In genomic region chr2:149464396-149464795, GRCh38 we compare ENCODE assay signal across 29 cellular contexts.
"Had no signal": no experiment of that assay in that cellular context is flagged by ENCODE, and none has a peak within 500 bp of the region (broad histone marks: within the 10 kb centered on the region; RNA-seq: fewer than 3 reads in every experiment).

No MANE protein-coding gene starts in this region.

- H3K27me3 ChIP-seq: neural progenitor cell, ovary, right lobe of liver, sigmoid colon, spleen, suprapubic skin, testis, tibial artery, transverse colon, upper lobe of left lung, vagina had no signal

- H3K36me3 Mint-ChIP-seq: natural killer cell had no signal

- H3K27ac ChIP-seq: neural progenitor cell, ovary, parathyroid adenoma, psoas muscle, right lobe of liver, sigmoid colon, spleen, suprapubic skin, testis, tibial artery, transverse colon, upper lobe of left lung, vagina had no signal

- H3K27me3 Mint-ChIP-seq: progenitor cell of endocrine pancreas; stimulated activated naive CD8-positive, alpha-beta T cell treated with anti-CD3 and anti-CD28 coated beads, Interleukin-15, amount 100 ng/mL, for 72 hours had no signal

- DNase-seq: natural killer cell; occipital lobe; ovary; posterior cingulate gyrus; psoas muscle; right cardiac atrium; right lobe of liver; sigmoid colon; small intestine; spleen; stimulated activated CD4-positive, alpha-beta T cell treated with anti-CD3 and anti-CD28 coated beads, Interleukin-12 subunit alpha, Interleukin-12 subunit beta, amount 100 ng/mL, for 4 hours; stimulated activated CD4-positive, alpha-beta T cell treated with anti-CD3 and anti-CD28 coated beads, Interleukin-4, amount 100 ng/mL, for 1 hour; stimulated activated CD4-positive, alpha-beta T cell treated with anti-CD3 and anti-CD28 coated beads, Interleukin-4, amount 100 ng/mL, for 4 hours; stimulated activated CD8-positive, alpha-beta memory T cell treated with anti-CD3 and anti-CD28 coated beads, Interleukin-4, amount 100 ng/mL, for 48 hours; stimulated activated naive CD4-positive, alpha-beta T cell; stimulated activated naive CD8-positive, alpha-beta T cell treated with anti-CD3 and anti-CD28 coated beads, Interleukin-15, amount 100 ng/mL, for 72 hours; stimulated activated naive CD8-positive, alpha-beta T cell treated with anti-CD3 and anti-CD28 coated beads, Interleukin-15, Interleukin-2, amounts not matched to agents 100 U/mL and 50 U/mL, for 24 hours; substantia nigra; testis; tibial artery; transverse colon; upper lobe of left lung had no signal

- H3K4me3 ChIP-seq: neural progenitor cell, ovary, psoas muscle, right lobe of liver, sigmoid colon, spleen, suprapubic skin, testis, tibial artery, transverse colon, upper lobe of left lung, vagina had no signal

- H3K79me2 ChIP-seq: parathyroid adenoma had no signal

- H3K9me3 ChIP-seq: ovary, psoas muscle, right lobe of liver, suprapubic skin, testis had no signal

- H3K4me1 Mint-ChIP-seq: natural killer cell; neural progenitor cell; stimulated activated memory B cell treated with anti-CD40 and anti-IgM and Interleukin-4, amounts not matched to agents 10 μg/mL and 1 μg/mL and 100 μg/mL, for 72 hours; stimulated activated naive CD8-positive, alpha-beta T cell treated with anti-CD3 and anti-CD28 coated beads, Interleukin-15, amount 100 ng/mL, for 72 hours had no signal

- H3K4me3 Mint-ChIP-seq: natural killer cell; nephron; neural progenitor cell; stimulated activated memory B cell treated with anti-CD40 and anti-IgM and Interleukin-4, amounts not matched to agents 10 μg/mL and 1 μg/mL and 100 μg/mL, for 72 hours; stimulated activated naive CD8-positive, alpha-beta T cell treated with anti-CD3 and anti-CD28 coated beads, Interleukin-15, amount 100 ng/mL, for 72 hours had no signal

- H3K4me2 ChIP-seq: neural progenitor cell had no signal

- H3K27ac Mint-ChIP-seq: natural killer cell; nephron; neural progenitor cell; progenitor cell of endocrine pancreas; stimulated activated memory B cell treated with anti-CD40 and anti-IgM and Interleukin-4, amounts not matched to agents 10 μg/mL and 1 μg/mL and 100 μg/mL, for 72 hours; stimulated activated naive CD8-positive, alpha-beta T cell treated with anti-CD3 and anti-CD28 coated beads, Interleukin-15, amount 100 ng/mL, for 72 hours had no signal

- H3K36me3 ChIP-seq: neural progenitor cell, ovary, right lobe of liver, sigmoid colon, spleen, suprapubic skin, tibial artery, upper lobe of left lung, vagina had no signal

- H2AFZ ChIP-seq: neural progenitor cell, parathyroid adenoma had no signal

- H3K9ac ChIP-seq: neural progenitor cell, parathyroid adenoma had no signal

- ATAC-seq: natural killer cell; psoas muscle; right cardiac atrium; right lobe of liver; stimulated activated memory B cell treated with anti-CD40 and anti-IgM and Interleukin-4, amounts not matched to agents 10 μg/mL and 1 μg/mL and 100 μg/mL, for 72 hours had no signal

- H3K4me1 ChIP-seq: neural progenitor cell, psoas muscle, right lobe of liver, sigmoid colon, spleen, suprapubic skin, testis, tibial artery, transverse colon, vagina had no signal
